Comparison of ENCODE assay signal across 13 cellular contexts in the genomic region with DNA sequence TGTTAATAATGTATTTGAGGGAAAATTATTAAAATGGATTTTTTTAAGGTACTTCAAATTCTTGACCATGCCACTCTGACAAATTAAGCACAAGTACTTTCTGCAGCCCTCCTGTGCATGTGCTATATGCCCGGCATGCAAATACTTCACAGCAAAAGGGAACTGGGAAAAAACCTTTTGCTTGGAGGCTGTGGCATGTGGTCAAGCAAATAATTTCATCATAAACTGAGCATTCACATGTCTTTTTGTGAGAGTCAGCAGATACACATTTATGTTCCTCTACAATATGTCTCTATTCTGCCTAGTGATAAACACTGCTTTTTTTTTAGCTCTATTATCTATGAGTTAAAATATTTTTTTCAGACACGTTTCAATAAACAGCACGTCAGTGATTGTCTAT. TPM values are rescaled to one million over a fixed set of nuclear protein-coding genes. Genes with fewer than 3 reads are reported as not detected.
A peak's percentile ranks its signal among the peaks of the same experiment; 100 is the strongest.
DNase-seq lines count a peak whose midpoint lies in the region; ATAC-seq, FAIRE-seq and TF ChIP-seq lines count a peak whose summit lies in the region.
"Had no signal": no experiment of that assay in that cellular context is flagged by ENCODE, and none has a peak within 500 bp of the region (broad histone marks: within the 10 kb centered on the region; RNA-seq: fewer than 3 reads in every experiment).

No MANE protein-coding gene starts in this region.

- H3K4me3 ChIP-seq in lung: no peak overlapping the region
- H3K4me3 ChIP-seq: adrenal gland had no signal

- H3K27me3 ChIP-seq in lung (ENCODE audit: control insufficient read depth, insufficient read depth): no peaks in the 10 kb centered on the region
- H3K27me3 ChIP-seq: adrenal gland had no signal

- WGBS in lung, 2 donors: 33 to 43% methylated on average over 3 of the region's 3 CpGs

- intact Hi-C loops in posterior vena cava (cut with DNase I): loop anchor here in 1 of 2 donors (10.0 kb wide), 1 partner anchor 1307 kb away; no protein-coding TSS in a partner anchor

- ATAC-seq in GM18861 (IDR thresholded peaks at IDR 0.05; ENCODE audit: unreplicated experiment): peak; percentile 69
- ATAC-seq in HG03039 (IDR thresholded peaks at IDR 0.05; ENCODE audit: unreplicated experiment): peak; percentile 56
- ATAC-seq in lung (ENCODE audit: insufficient read depth, low FRiP score): peak; percentile 3
- no peak for ATAC-seq in GM21529 (IDR thresholded peaks at IDR 0.05; ENCODE audit: unreplicated experiment)
- ATAC-seq: effector memory CD8-positive, alpha-beta T cell; natural killer cell treated with Interleukin-12 subunit alpha and Interleukin-12 subunit beta and Interleukin-15 and Interleukin-18, amount 100 ng/mL, for 72 hours had no signal

- DNase-seq in RCC 7860 (ENCODE audit: low spot score) (peak; percentile 34), lung (ENCODE audit: low spot score) (no peak), NCI-H146 (lab: John Stamatoyannopoulos, UW) (no peak), posterior vena cava (ENCODE audit: low spot score) (no peak), dermis blood vessel endothelial cell (no peak)
- DNase-seq: effector memory CD8-positive, alpha-beta T cell; NCI-H1048; NCI-H774 had no signal

- no peaks in the 10 kb centered on the region for H3K36me3 ChIP-seq in lung (ENCODE audit: control insufficient read depth in 2 of 2, insufficient read depth in 2 of 2, low read length in 2 of 2)
- H3K36me3 ChIP-seq: adrenal gland had no signal

- no peak overlapping the region for H3K27ac ChIP-seq in lung (ENCODE audit: low read depth in 1 of 2, low read length in 1 of 2)

- no peak for FAIRE-seq in RCC 7860 (lab: Jason Lieb, UNC)

- no peaks in the 10 kb centered on the region for H3K4me1 ChIP-seq in lung (ENCODE audit: control insufficient read depth in 2 of 2, insufficient read depth in 2 of 2, low read length in 2 of 2)
- H3K4me1 ChIP-seq: adrenal gland had no signal

- no peak for TF ChIP-seq CTCF in lung (IDR thresholded peaks at IDR 0.05; ENCODE audit: control extremely low read depth, extremely low read depth)

- peaks cover 0 to 4% of the 10 kb centered on the region in 2 donors for H3K9me3 ChIP-seq in lung (ENCODE audit: control insufficient read depth in 2 of 2, insufficient read depth in 1 of 2, low read length in 1 of 2)
- H3K9me3 ChIP-seq: adrenal gland had no signal

RNA-seq across cellular contexts. Expression of a gene that starts 53.7 kb away (rescaled TPM):
- total RNA-seq in lung (10 to 100 TPM in 1 of 2 donors, 1 to 10 TPM in 1; 9.4 to 21.4 TPM), posterior vena cava (10 to 100 TPM; 10.9 to 19.4 TPM), dermis blood vessel endothelial cell (80.2 and 109 TPM in 2 replicates)
- polyA plus RNA-seq in lung: 1 to 10 TPM in 1 of 2 donors, under 1 TPM in 1; 0.79 to 1.5 TPM
